Comparison of ENCODE assay signal across 12 cellular contexts in the genomic region with DNA sequence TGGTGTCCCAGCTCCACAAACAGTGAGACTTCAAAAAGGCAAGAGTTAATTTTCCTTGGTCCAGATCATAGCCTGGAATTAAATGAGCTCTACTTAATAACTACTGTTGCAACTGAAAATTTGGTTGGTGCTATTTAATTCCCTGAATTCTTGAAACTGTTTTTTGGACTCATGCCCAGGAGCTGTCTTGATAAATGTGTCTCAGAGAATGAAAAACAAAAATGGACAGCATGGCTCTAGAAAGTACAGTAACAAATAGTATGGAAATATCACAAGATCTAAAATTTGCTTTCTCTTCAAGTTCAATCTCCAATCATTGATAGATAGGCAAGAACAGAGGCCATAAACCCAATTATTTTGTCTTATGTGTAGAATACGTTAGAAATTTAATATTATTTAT. TPM values are rescaled to one million over a fixed set of nuclear protein-coding genes. Genes with fewer than 3 reads are reported as not detected.
DNase-seq lines count a peak whose midpoint lies in the region; ATAC-seq, FAIRE-seq and TF ChIP-seq lines count a peak whose summit lies in the region.
"Had no signal": no experiment of that assay in that cellular context is flagged by ENCODE, and none has a peak within 500 bp of the region (broad histone marks: within the 10 kb centered on the region; RNA-seq: fewer than 3 reads in every experiment).

No MANE protein-coding gene starts in this region.

- H3K27me3 ChIP-seq in SJCRH30 = no peaks in the 10 kb centered on the region; the same call in 1 of the 2 replicates

- H3K9me3 ChIP-seq in SJCRH30 (replicated peaks) = no peaks in the 10 kb centered on the region; the same call in 1 of the 2 replicates

- H3K4me3 ChIP-seq in astrocyte of the cerebellum (ENCODE audit: low read depth, low read length) (no peak overlapping the region), SJCRH30 (no peak overlapping the region)
- H3K4me3 ChIP-seq: lung had no signal

- intact Hi-C loops in left cardiac atrium (cut with DNase I) = no loop called here
- intact Hi-C loops in left ventricle myocardium superior (cut with micrococcal nuclease) = no loop called here

- no peak for FAIRE-seq in GM19239 (lab: Jason Lieb, UNC)
- FAIRE-seq: small intestine had no signal

- in situ Hi-C loops in astrocyte of the cerebellum (cut with HindIII; ENCODE audit: low sequenced_read_pairs) = no loop called here

- DNase-seq in left cardiac atrium = no peak
- no peak for DNase-seq in left ventricle myocardium superior
- peak; percentile 50 for DNase-seq in astrocyte of the cerebellum (ENCODE audit: low read depth)
- DNase-seq in foreskin melanocyte = peak; percentile 39
- DNase-seq in Kasumi-1 (lab: John Stamatoyannopoulos, UW) = no peak
- DNase-seq in GM19239 (ENCODE audit: insufficient read length, low spot score) = no peak
- DNase-seq in SJCRH30 = no peak
- DNase-seq in effector CD4-positive, alpha-beta T cell = no peak
- DNase-seq: NCI-H2029 treated with DMSO at 0.1 percent for 48 hours, small intestine had no signal

- no peaks in the 10 kb centered on the region for H3K4me1 ChIP-seq in SJCRH30

- no peak overlapping the region for H3K27ac ChIP-seq in SJCRH30
- H3K27ac ChIP-seq: VCaP had no signal

- no peaks in the 10 kb centered on the region for H3K36me3 ChIP-seq in SJCRH30

- no peak for TF ChIP-seq CTCF in astrocyte of the cerebellum (IDR thresholded peaks at IDR 0.05; ENCODE audit: low read depth, low read length, missing control alignments)

- ATAC-seq in left cardiac atrium (peak; percentile 70 to 72), left ventricle myocardium superior (no peak)

RNA-seq across cellular contexts. Expression of a gene that starts 42.5 kb away (rescaled TPM):
- total RNA-seq in left cardiac atrium (10 to 100 TPM; 11.0 to 21.5 TPM), left ventricle myocardium superior (6.4 TPM)
- 7.1 and 7.9 TPM in 2 replicates for total RNA-seq in SJCRH30 (2014; rRNA removed; shearing (Covaris generic))

Comparison
In these comparisons a context has a peak if more than half of its experiments do, and no peak if none do; other contexts are left out.
1. DNase-seq: peak in astrocyte of the cerebellum (single experiment) and foreskin melanocyte (single experiment); none in left cardiac atrium (single experiment), left ventricle myocardium superior (single experiment), Kasumi-1 (0 of 2), GM19239 (single experiment), SJCRH30 (0 of 2) and effector CD4-positive, alpha-beta T cell (single experiment).